9 cellular contexts compared by ENCODE assay signal in genomic region chr16:68469728-68470460, GRCh38. TPM values are rescaled to one million over a fixed set of nuclear protein-coding genes. Genes with fewer than 3 reads are reported as not detected.
DNase-seq lines count a peak whose midpoint lies in the region; ATAC-seq, FAIRE-seq and TF ChIP-seq lines count a peak whose summit lies in the region.
"Had no signal": no experiment of that assay in that cellular context is flagged by ENCODE, and none has a peak within 500 bp of the region (broad histone marks: within the 10 kb centered on the region; RNA-seq: fewer than 3 reads in every experiment).

No MANE protein-coding gene starts in this region.

- POLR2A ChIA-PET in activated B cell treated with CpG ODN at 0.5 μM for 24 hours (lab: Charles Lee) = interaction anchor here (0.7 to 2.0 kb wide), 8 partner anchors 19 to 1943 kb away, joined by 3 to 9 read pairs (median 6); partner anchors contain the start of genes ESRP2 and SMPD3
- POLR2A ChIA-PET in HepG2 (lab: Yijun Ruan, JAX) = no interaction called here

- H4K20me1 ChIP-seq in HepG2 (ENCODE audit: insufficient read depth, low read length) = no peaks in the 10 kb centered on the region

- TF ChIP-seq POLR2A in HepG2 (IDR thresholded peaks at IDR 0.05; ENCODE audit: insufficient read depth in 1 of 2, low read depth in 2 of 2, low read length in 2 of 2) = no peak

- H3K9me3 ChIP-seq in HepG2 (ENCODE audit: low read length) = no peaks in the 10 kb centered on the region

- peak; percentile 22 for ATAC-seq in GM19324 (IDR thresholded peaks at IDR 0.05; ENCODE audit: low FRiP score, unreplicated experiment)
- peak; percentile 1 for ATAC-seq in HG03039 (IDR thresholded peaks at IDR 0.05; ENCODE audit: unreplicated experiment)
- ATAC-seq in activated B cell treated with CpG ODN at 0.5 μM for 24 hours (ENCODE audit: low read depth) = peak; percentile 15
- ATAC-seq in HepG2 = no peak

- no peaks in the 10 kb centered on the region for H3K9me3 Mint-ChIP-seq in activated B cell treated with CpG ODN at 0.5 μM for 24 hours
- H3K9me3 Mint-ChIP-seq: nephron had no signal

- peak overlapping the region; percentile 80 for H3K4me3 Mint-ChIP-seq in activated B cell treated with CpG ODN at 0.5 μM for 24 hours
- H3K4me3 Mint-ChIP-seq: nephron had no signal

- H3K27me3 ChIP-seq in HepG2 (ENCODE audit: control insufficient read depth in 1 of 2, insufficient read depth in 2 of 2, low read length in 2 of 2) = peaks cover 2 to 28% of the 10 kb centered on the region in 2 experiments

- peak overlapping the region in 1 of 3 experiments; percentile 36; a peak in 2 of 6 replicates for H3K4me3 ChIP-seq in HepG2 (replicated peaks in 1 of 3; ENCODE audit: insufficient read depth in 1 of 3, low read depth in 2 of 3, low read length in 3 of 3)

- H3K27ac ChIP-seq in HepG2 (ENCODE audit: extremely low read length, insufficient read depth, low read length) = no peak overlapping the region

- intact Hi-C loops in activated B cell treated with CpG ODN at 0.5 μM for 24 hours (cut with micrococcal nuclease) (loop anchor here (1.0 to 5.0 kb wide), 4 partner anchors 22 to 103 kb away; partner anchors contain the start of gene SMPD3), HepG2 (cut with micrococcal nuclease; ENCODE audit: unreplicated experiment) (no loop called here)

- H3K4me1 Mint-ChIP-seq in activated B cell treated with CpG ODN at 0.5 μM for 24 hours = peaks cover 58% of the 10 kb centered on the region

- H3K4me1 ChIP-seq in HepG2 (ENCODE audit: insufficient read depth, low read length) = peaks cover 12% of the 10 kb centered on the region

- H2AFZ ChIP-seq in HepG2 (ENCODE audit: low read length) = peak overlapping the region; percentile 32

- H3K27me3 Mint-ChIP-seq in activated B cell treated with CpG ODN at 0.5 μM for 24 hours = no peaks in the 10 kb centered on the region

- DNase-seq in activated B cell treated with CpG ODN at 0.5 μM for 24 hours (no peak), HepG2 (ENCODE audit: low spot score) (no peak), DMS79 treated with DMSO at 0.1 percent for 48 hours (lab: John Stamatoyannopoulos, UW) (no peak), SW 1271 (lab: John Stamatoyannopoulos, UW) (no peak), hippocampal formation (lab: John Stamatoyannopoulos, UW) (no peak), DMS 273 (lab: John Stamatoyannopoulos, UW; ENCODE audit: unreplicated experiment) (no peak)

- TF ChIP-seq EP300 in HepG2 (IDR thresholded peaks at IDR 0.05; ENCODE audit: low read depth in 2 of 2, low read length in 2 of 2) = no peak
- TF ChIP-seq EP300 in HepG2 (CRISPR knock-in tag; IDR thresholded peaks at IDR 0.05; ENCODE audit: borderline replicate concordance) = no peak

- peak overlapping the region; percentile 98 for H3K27ac Mint-ChIP-seq in activated B cell treated with CpG ODN at 0.5 μM for 24 hours

- in situ Hi-C loops in HepG2 (cut with HindIII; ENCODE audit: extremely low pct_ligation_motif_present, low pct_unique_long_range_greater_than_20kb) = no loop called here

- no peaks in the 10 kb centered on the region for H3K36me3 ChIP-seq in HepG2 (replicated peaks in 1 of 2; ENCODE audit: control insufficient read depth in 1 of 2, insufficient read depth in 2 of 2, low read length in 2 of 2)

- 5% methylated on average over 11 of the region's 11 CpGs for WGBS in HepG2 (ENCODE audit: low lambda C conversion rate)

- H3K4me2 ChIP-seq in HepG2 (ENCODE audit: low read depth, low read length) = peak overlapping the region; percentile 53

- no peak for TF ChIP-seq CTCF in activated B cell treated with CpG ODN at 0.5 μM for 24 hours (IDR thresholded peaks at IDR 0.05)
- no peak for TF ChIP-seq CTCF in HepG2 (CRISPR knock-in tag; IDR thresholded peaks at IDR 0.05)

- no peaks in the 10 kb centered on the region for H3K36me3 Mint-ChIP-seq in activated B cell treated with CpG ODN at 0.5 μM for 24 hours (ENCODE audit: low read depth)

- no TSS peak for BruUV-seq in HepG2 (replicated peaks; lab: Mats Ljungman, UMichigan)

- no peak overlapping the region for H3K9ac ChIP-seq in HepG2 (ENCODE audit: insufficient read depth, low read depth, low read length)

- H3K79me2 ChIP-seq in HepG2 (ENCODE audit: insufficient read depth, low read length) = no peaks in the 10 kb centered on the region

- TF ChIP-seq RAD21 in HepG2 (CRISPR knock-in tag; IDR thresholded peaks at IDR 0.05) = no peak

- no peak for FAIRE-seq in HepG2 (lab: Jason Lieb, UNC)

- CTCF ChIA-PET in activated B cell treated with CpG ODN at 0.5 μM for 24 hours (lab: Charles Lee) (interaction anchor here (1.0 to 2.8 kb wide), 6 partner anchors 15 to 76 kb away, joined by 3 to 13 read pairs (median 5); no protein-coding TSS in a partner anchor), HepG2 (lab: Yijun Ruan, JAX; ENCODE audit: low intra/inter-chr PET ratio, low total read pairs) (no interaction called here)

TF ChIP-seq in HepG2, 621 proteins besides CTCF, POLR2A, EP300 and RAD21:
- peak; percentile 51 for TF ChIP-seq MNT (IDR thresholded peaks at IDR 0.05)
- no peak for TF ChIP-seq MEF2D (CRISPR knock-in tag; IDR thresholded peaks at IDR 0.05)
- peak; percentile 63; the same call in 1 of the 2 replicates for TF ChIP-seq ZNF652 (CRISPR knock-in tag; IDR thresholded peaks at IDR 0.05; ENCODE audit: borderline replicate concordance, low read depth)

RNA-seq across cellular contexts. Expression of gene SMPD3, which starts 21.6 kb away (rescaled TPM):
- total RNA-seq in activated B cell treated with CpG ODN at 0.5 μM for 24 hours (0.35 and 0.76 TPM in 2 replicates), HepG2 (2016; rRNA removed; fragmentation: Illumina TruSeq; extraction: Trizol) (0.07 TPM in 1 of 2 replicates, not detected in the other)
- total RNA-seq in HepG2 (2016; cell fraction: cytosol; rRNA removed; fragmentation: Illumina TruSeq; extraction: Trizol; ENCODE audit: low read depth) = not detected in 2 replicates
- total RNA-seq in HepG2 (2016; cell fraction: insoluble cytoplasmic fraction; rRNA removed; fragmentation: Illumina TruSeq; extraction: Trizol) = 0.06 TPM in 1 of 2 replicates, not detected in the other
- not detected in 2 replicates for total RNA-seq in HepG2 (2016; cell fraction: membrane; rRNA removed; fragmentation: Illumina TruSeq; extraction: Trizol)
- not detected in 2 replicates for total RNA-seq in HepG2 (2016; cell fraction: nucleus; rRNA removed; fragmentation: Illumina TruSeq; extraction: Trizol)
- polyA plus RNA-seq in HepG2 (2011; rRNA removed) = 0.13 and 0.32 TPM in 2 replicates
- 0.06 and 0.38 TPM in 2 replicates for polyA plus RNA-seq in HepG2 (2011; cell fraction: cytosol; rRNA removed)
- polyA plus RNA-seq in HepG2 (2011; cell fraction: nucleus; rRNA removed) = 0.51 and 0.87 TPM in 2 replicates
- 1.2 and 1.3 TPM in 2 replicates for polyA plus RNA-seq in HepG2 (2012)
- not detected in 2 replicates for polyA plus RNA-seq in HepG2 (2016; cell fraction: cytosol; fragmentation: Illumina TruSeq; extraction: Trizol; ENCODE audit: low read depth)
- polyA plus RNA-seq in HepG2 (2016; cell fraction: insoluble cytoplasmic fraction; fragmentation: Illumina TruSeq; extraction: Trizol; ENCODE audit: low read depth) = not detected in 2 replicates
- polyA plus RNA-seq in HepG2 (2016; cell fraction: membrane; fragmentation: Illumina TruSeq; extraction: Trizol; ENCODE audit: low read depth) = not detected in 2 replicates
- polyA plus RNA-seq in HepG2 (2016; cell fraction: nucleus; fragmentation: Illumina TruSeq; extraction: Trizol; ENCODE audit: insufficient read depth, low read depth) = 0.40 TPM in 1 of 2 replicates, not detected in the other
- polyA minus RNA-seq in HepG2 (2011; rRNA and poly(A)+ RNA removed; ENCODE audit: low replicate concordance) = 0.24 TPM in 1 of 2 replicates, not detected in the other
- polyA minus RNA-seq in HepG2 (2011; cell fraction: cytosol; rRNA and poly(A)+ RNA removed) = 1.2 TPM in 1 of 2 replicates, not detected in the other
- 0.52 TPM in 1 of 2 replicates, not detected in the other for polyA minus RNA-seq in HepG2 (2011; cell fraction: nucleus; rRNA and poly(A)+ RNA removed)
